In genomic region chr12:101047652-101048051, GRCh38 we compare ENCODE assay signal across 28 cellular contexts.
"Had no signal": no experiment of that assay in that cellular context is flagged by ENCODE, and none has a peak within 500 bp of the region (broad histone marks: within the 10 kb centered on the region; RNA-seq: fewer than 3 reads in every experiment).

No MANE protein-coding gene starts in this region.

- DNase-seq: naive thymus-derived CD4-positive, alpha-beta T cell; natural killer cell; occipital lobe; pancreas; psoas muscle; right cardiac atrium; right lobe of liver; sigmoid colon; small intestine; stimulated activated CD4-positive, alpha-beta T cell treated with anti-CD3 and anti-CD28 coated beads, Interleukin-15, amount 100 ng/mL, for 24 hours; stimulated activated CD4-positive, alpha-beta T cell treated with anti-CD3 and anti-CD28 coated beads, Interleukin-2, amount 100 ng/mL, for 24 hours; stimulated activated CD4-positive, alpha-beta T cell treated with anti-CD3 and anti-CD28 coated beads, Interleukin-2, amount 100 ng/mL, for 48 hours; stimulated activated CD4-positive, alpha-beta T cell treated with anti-CD3 and anti-CD28 coated beads, Interleukin-4, amount 100 ng/mL, for 24 hours; stimulated activated CD8-positive, alpha-beta memory T cell treated with anti-CD3 and anti-CD28 coated beads, Interleukin-4, amount 100 ng/mL, for 48 hours; stimulated activated naive CD4-positive, alpha-beta T cell; stimulated activated naive CD8-positive, alpha-beta T cell treated with anti-CD3 and anti-CD28 coated beads, Interleukin-15, amount 100 ng/mL, for 72 hours; stimulated activated naive CD8-positive, alpha-beta T cell treated with anti-CD3 and anti-CD28 coated beads, Interleukin-15, Interleukin-2, amounts not matched to agents 100 U/mL and 50 U/mL, for 24 hours; substantia nigra; testis; tibial artery; transverse colon; upper lobe of right lung; uterus had no signal

- H3K27me3 Mint-ChIP-seq: stimulated activated naive CD8-positive, alpha-beta T cell treated with anti-CD3 and anti-CD28 coated beads, Interleukin-15, amount 100 ng/mL, for 72 hours; type B pancreatic cell had no signal

- H3K4me2 ChIP-seq: neural progenitor cell had no signal

- FAIRE-seq: pancreas, small intestine had no signal

- H3K36me3 Mint-ChIP-seq: naive thymus-derived CD4-positive, alpha-beta T cell; natural killer cell; neural progenitor cell; stimulated activated memory B cell treated with anti-CD40 and anti-IgM and Interleukin-4, amounts not matched to agents 10 μg/mL and 1 μg/mL and 100 μg/mL, for 72 hours; type B pancreatic cell had no signal

- H3K4me3 ChIP-seq: neural progenitor cell, pancreas, psoas muscle, right lobe of liver, sigmoid colon, suprapubic skin, testis, tibial artery, transverse colon, upper lobe of right lung, uterus had no signal

- H3K27ac ChIP-seq: neural progenitor cell, pancreas, psoas muscle, right lobe of liver, sigmoid colon, suprapubic skin, testis, tibial artery, transverse colon, upper lobe of right lung, uterus had no signal

- H3K27ac Mint-ChIP-seq: naive thymus-derived CD4-positive, alpha-beta T cell; natural killer cell; nephron; neural progenitor cell; stimulated activated memory B cell treated with anti-CD40 and anti-IgM and Interleukin-4, amounts not matched to agents 10 μg/mL and 1 μg/mL and 100 μg/mL, for 72 hours; stimulated activated naive CD8-positive, alpha-beta T cell treated with anti-CD3 and anti-CD28 coated beads, Interleukin-15, amount 100 ng/mL, for 72 hours; type B pancreatic cell had no signal

- H3K9me3 Mint-ChIP-seq: nephron; neural progenitor cell; stimulated activated memory B cell treated with anti-CD40 and anti-IgM and Interleukin-4, amounts not matched to agents 10 μg/mL and 1 μg/mL and 100 μg/mL, for 72 hours; type B pancreatic cell had no signal

- H3K4me1 ChIP-seq: neural progenitor cell, psoas muscle, right lobe of liver, suprapubic skin, upper lobe of right lung, uterus had no signal

- H3K9me3 ChIP-seq: pancreas, psoas muscle, right lobe of liver, sigmoid colon, suprapubic skin, testis, tibial artery, transverse colon, upper lobe of right lung, uterus had no signal

- H3K4me3 Mint-ChIP-seq: naive thymus-derived CD4-positive, alpha-beta T cell; natural killer cell; nephron; neural progenitor cell; stimulated activated memory B cell treated with anti-CD40 and anti-IgM and Interleukin-4, amounts not matched to agents 10 μg/mL and 1 μg/mL and 100 μg/mL, for 72 hours; stimulated activated naive CD8-positive, alpha-beta T cell treated with anti-CD3 and anti-CD28 coated beads, Interleukin-15, amount 100 ng/mL, for 72 hours; type B pancreatic cell had no signal

- H3K36me3 ChIP-seq: neural progenitor cell, pancreas, right lobe of liver, sigmoid colon, suprapubic skin, tibial artery, transverse colon, upper lobe of right lung, uterus had no signal

- H3K27me3 ChIP-seq: neural progenitor cell, pancreas, right lobe of liver, sigmoid colon, suprapubic skin, testis, tibial artery, transverse colon, upper lobe of right lung, uterus had no signal

- ATAC-seq: naive thymus-derived CD4-positive, alpha-beta T cell; natural killer cell; pancreas; psoas muscle; right cardiac atrium; right lobe of liver; stimulated activated memory B cell treated with anti-CD40 and anti-IgM and Interleukin-4, amounts not matched to agents 10 μg/mL and 1 μg/mL and 100 μg/mL, for 72 hours; stimulated activated naive CD8-positive, alpha-beta T cell treated with anti-CD3 and anti-CD28 coated beads, Interleukin-15, amount 100 ng/mL, for 72 hours; stimulated activated naive CD8-positive, alpha-beta T cell treated with anti-CD3 and anti-CD28 coated beads, Interleukin-15, Interleukin-2, amounts not matched to agents 100 U/mL and 50 U/mL, for 24 hours; upper lobe of right lung had no signal

- H3K4me1 Mint-ChIP-seq: naive thymus-derived CD4-positive, alpha-beta T cell; natural killer cell; neural progenitor cell; stimulated activated memory B cell treated with anti-CD40 and anti-IgM and Interleukin-4, amounts not matched to agents 10 μg/mL and 1 μg/mL and 100 μg/mL, for 72 hours; stimulated activated naive CD8-positive, alpha-beta T cell treated with anti-CD3 and anti-CD28 coated beads, Interleukin-15, amount 100 ng/mL, for 72 hours had no signal

- H2AFZ ChIP-seq: neural progenitor cell had no signal

- H3K9ac ChIP-seq: neural progenitor cell had no signal
